8 cellular contexts compared by ENCODE assay signal in the genomic region with DNA sequence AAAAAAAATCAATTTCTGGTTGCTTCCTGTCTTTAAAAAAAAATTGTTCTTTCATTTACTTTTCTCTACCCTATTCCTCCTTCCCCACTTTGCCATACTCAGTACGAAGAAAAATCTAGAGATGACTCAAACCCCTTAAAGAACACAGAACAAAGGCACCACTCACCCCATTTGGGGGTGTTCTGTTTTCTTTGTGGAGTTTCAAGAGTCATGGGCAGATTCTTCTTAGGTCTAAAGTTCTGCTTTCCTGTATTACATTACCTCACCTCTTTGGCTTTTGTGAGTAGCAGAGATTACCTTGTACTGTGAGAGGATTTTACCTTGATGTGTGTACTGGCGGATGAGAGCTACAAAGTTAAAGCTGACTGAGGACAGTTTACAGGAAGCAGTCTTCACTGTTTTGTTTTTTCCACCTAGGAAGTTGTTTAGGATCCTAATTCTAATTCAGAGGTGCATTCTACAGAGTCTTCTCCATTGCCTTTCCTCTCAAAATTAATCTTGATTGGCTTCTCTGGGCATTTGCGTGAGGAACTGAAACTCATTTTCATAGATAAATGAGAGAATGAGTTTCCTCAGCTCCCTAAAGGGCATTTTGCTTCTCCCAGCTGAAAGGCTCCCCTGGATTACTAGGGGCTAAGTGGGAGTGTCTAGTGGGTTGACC. TPM values are rescaled to one million over a fixed set of nuclear protein-coding genes. Genes with fewer than 3 reads are reported as not detected.
DNase-seq lines count a peak whose midpoint lies in the region; ATAC-seq lines count a peak whose summit lies in the region.

No MANE protein-coding gene starts in this region.

- H3K36me3 Mint-ChIP-seq in T-helper 2 cell treated with Interferon-gamma antibody and Interleukin-4, amounts not matched to agents 5 μg/mL and 100 μg/mL, for 36 hours (ENCODE audit: low read depth), result peaks cover 67% of the 10 kb centered on the region
- H3K36me3 Mint-ChIP-seq in activated T-helper 1 cell treated with anti-CD3 and anti-CD28 coated beads, Interleukin-12 subunit alpha, Interleukin-12 subunit beta, Interleukin-2, Interleukin-4 antibody, amounts not matched to agents 30 ng/mL and 10 ng/mL and 1 ng/mL, durations not matched to agents 14 hours and 24 hours and 36 hours (ENCODE audit: low read depth), result peaks cover 38% of the 10 kb centered on the region

- H3K18ac ChIP-seq in trophoblast cell (ENCODE audit: low read length), result peak overlapping the region; percentile 35

- H3K4me2 ChIP-seq in trophoblast cell (ENCODE audit: low read length), result no peak overlapping the region

- no peak overlapping the region for H2AFZ ChIP-seq in trophoblast cell (ENCODE audit: insufficient read depth, low read length, poor library complexity)

- peak overlapping the region; percentile 27 for H3K4ac ChIP-seq in trophoblast cell (ENCODE audit: low read depth, low read length)

- H4K91ac ChIP-seq in trophoblast cell (ENCODE audit: low read depth, low read length), result no peak overlapping the region

- H3K27ac Mint-ChIP-seq in T-helper 2 cell treated with Interferon-gamma antibody and Interleukin-4, amounts not matched to agents 5 μg/mL and 100 μg/mL, for 36 hours, result peak overlapping the region; percentile 68
- H3K27ac Mint-ChIP-seq in activated T-helper 1 cell treated with anti-CD3 and anti-CD28 coated beads, Interleukin-12 subunit alpha, Interleukin-12 subunit beta, Interleukin-2, Interleukin-4 antibody, amounts not matched to agents 30 ng/mL and 10 ng/mL and 1 ng/mL, durations not matched to agents 14 hours and 24 hours and 36 hours, result peak overlapping the region; percentile 21

- H3K9me3 Mint-ChIP-seq in T-helper 2 cell treated with Interferon-gamma antibody and Interleukin-4, amounts not matched to agents 5 μg/mL and 100 μg/mL, for 36 hours, result peaks cover 37% of the 10 kb centered on the region
- peaks cover 24% of the 10 kb centered on the region for H3K9me3 Mint-ChIP-seq in activated T-helper 1 cell treated with anti-CD3 and anti-CD28 coated beads, Interleukin-12 subunit alpha, Interleukin-12 subunit beta, Interleukin-2, Interleukin-4 antibody, amounts not matched to agents 30 ng/mL and 10 ng/mL and 1 ng/mL, durations not matched to agents 14 hours and 24 hours and 36 hours

- peak overlapping the region; percentile 11 for H3K27ac ChIP-seq in trophoblast cell (ENCODE audit: low read depth, low read length)

- H4K12ac ChIP-seq in trophoblast cell (ENCODE audit: low read depth, low read length), result no peak overlapping the region

- peaks cover 17% of the 10 kb centered on the region for H3K4me1 Mint-ChIP-seq in T-helper 2 cell treated with Interferon-gamma antibody and Interleukin-4, amounts not matched to agents 5 μg/mL and 100 μg/mL, for 36 hours (ENCODE audit: low read depth)
- peaks cover 42% of the 10 kb centered on the region for H3K4me1 Mint-ChIP-seq in activated T-helper 1 cell treated with anti-CD3 and anti-CD28 coated beads, Interleukin-12 subunit alpha, Interleukin-12 subunit beta, Interleukin-2, Interleukin-4 antibody, amounts not matched to agents 30 ng/mL and 10 ng/mL and 1 ng/mL, durations not matched to agents 14 hours and 24 hours and 36 hours (ENCODE audit: low read depth)

- no peak overlapping the region for H2BK5ac ChIP-seq in trophoblast cell (ENCODE audit: low read depth, low read length, poor library complexity)

- no CpG with 5 or more reads among the region's 3 CpGs for WGBS in trophoblast cell (ENCODE audit: extremely low coverage, insufficient coverage, insufficient read length)

- H3K9ac ChIP-seq in trophoblast cell (ENCODE audit: low read length), result no peak overlapping the region

- no peak overlapping the region for H2BK12ac ChIP-seq in trophoblast cell (ENCODE audit: low read length)

- no peak for DNase-seq in T-helper 2 cell treated with Interferon-gamma antibody and Interleukin-4, amounts not matched to agents 5 μg/mL and 100 μg/mL, for 36 hours (ENCODE audit: low spot score)
- DNase-seq in T-helper 2 cell, result no peak
- DNase-seq in activated T-helper 1 cell treated with anti-CD3 and anti-CD28 coated beads, Interleukin-12 subunit alpha, Interleukin-12 subunit beta, Interleukin-2, Interleukin-4 antibody, amounts not matched to agents 30 ng/mL and 10 ng/mL and 1 ng/mL, durations not matched to agents 14 hours and 24 hours and 36 hours (ENCODE audit: low spot score), result no peak
- no peak for DNase-seq in trophoblast cell
- no peak for DNase-seq in NCI-H1105 (lab: John Stamatoyannopoulos, UW)
- no peak for DNase-seq in T1000 (lab: John Stamatoyannopoulos, UW)
- no peak for DNase-seq in SW 1271 (lab: John Stamatoyannopoulos, UW)

- no peak overlapping the region for H2BK120ac ChIP-seq in trophoblast cell (ENCODE audit: insufficient read depth, low read length, poor library complexity)

- H3K4me1 ChIP-seq in trophoblast cell (ENCODE audit: control insufficient read depth in 1 of 2, insufficient read depth in 2 of 2, low read length in 2 of 2), result peaks cover 2 to 5% of the 10 kb centered on the region in 2 experiments

- no peaks in the 10 kb centered on the region for H3K79me1 ChIP-seq in trophoblast cell (ENCODE audit: low read length)

- no peak overlapping the region for H3K14ac ChIP-seq in trophoblast cell (ENCODE audit: low read length)

- H3K4me3 Mint-ChIP-seq in T-helper 2 cell treated with Interferon-gamma antibody and Interleukin-4, amounts not matched to agents 5 μg/mL and 100 μg/mL, for 36 hours, result no peak overlapping the region
- no peak overlapping the region for H3K4me3 Mint-ChIP-seq in activated T-helper 1 cell treated with anti-CD3 and anti-CD28 coated beads, Interleukin-12 subunit alpha, Interleukin-12 subunit beta, Interleukin-2, Interleukin-4 antibody, amounts not matched to agents 30 ng/mL and 10 ng/mL and 1 ng/mL, durations not matched to agents 14 hours and 24 hours and 36 hours

- H3K4me3 ChIP-seq in trophoblast cell (ENCODE audit: low read depth, low read length), result no peak overlapping the region

- intact Hi-C loops in activated T-helper 1 cell treated with anti-CD3 and anti-CD28 coated beads, Interleukin-12 subunit alpha, Interleukin-12 subunit beta, Interleukin-2, Interleukin-4 antibody, amounts not matched to agents 30 ng/mL and 10 ng/mL and 1 ng/mL, durations not matched to agents 14 hours and 24 hours and 36 hours (cut with micrococcal nuclease), result loop anchor here (2.0 kb wide), 1 partner anchor 13 kb away; no protein-coding TSS in a partner anchor

- H4K8ac ChIP-seq in trophoblast cell (ENCODE audit: low read depth, low read length), result no peak overlapping the region

- no peaks in the 10 kb centered on the region for H3K27me3 ChIP-seq in trophoblast cell (ENCODE audit: insufficient read depth, low read length)

- no peaks in the 10 kb centered on the region for H3K79me2 ChIP-seq in trophoblast cell (ENCODE audit: control insufficient read depth, insufficient read depth, low read length, poor library complexity)

- H3K23ac ChIP-seq in trophoblast cell (ENCODE audit: low read length), result no peak overlapping the region

- no peaks in the 10 kb centered on the region for H3K27me3 Mint-ChIP-seq in T-helper 2 cell treated with Interferon-gamma antibody and Interleukin-4, amounts not matched to agents 5 μg/mL and 100 μg/mL, for 36 hours (ENCODE audit: low read depth)
- no peaks in the 10 kb centered on the region for H3K27me3 Mint-ChIP-seq in activated T-helper 1 cell treated with anti-CD3 and anti-CD28 coated beads, Interleukin-12 subunit alpha, Interleukin-12 subunit beta, Interleukin-2, Interleukin-4 antibody, amounts not matched to agents 30 ng/mL and 10 ng/mL and 1 ng/mL, durations not matched to agents 14 hours and 24 hours and 36 hours (ENCODE audit: insufficient read depth)

- H2AK5ac ChIP-seq in trophoblast cell (ENCODE audit: low read length), result no peak overlapping the region

- H3K36me3 ChIP-seq in trophoblast cell (ENCODE audit: control insufficient read depth in 1 of 2, insufficient read depth in 2 of 2, low read length in 2 of 2), result peaks cover 5 to 13% of the 10 kb centered on the region in 2 experiments

- peaks cover 7% of the 10 kb centered on the region for H3K9me3 ChIP-seq in trophoblast cell (ENCODE audit: insufficient read depth, low read depth, low read length)

- ATAC-seq in HG02938 (IDR thresholded peaks at IDR 0.05; ENCODE audit: unreplicated experiment), result peak; percentile 85

RNA-seq across cellular contexts. Expression of a gene that starts 20.7 kb away (rescaled TPM):
- total RNA-seq in activated T-helper 1 cell treated with anti-CD3 and anti-CD28 coated beads, Interleukin-12 subunit alpha, Interleukin-12 subunit beta, Interleukin-2, Interleukin-4 antibody, amounts not matched to agents 30 ng/mL and 10 ng/mL and 1 ng/mL, durations not matched to agents 14 hours and 24 hours and 36 hours, result 46.7 and 50.6 TPM in 2 replicates
- 19.8 and 22.5 TPM in 2 replicates for polyA plus RNA-seq in trophoblast cell (2013)

RNA-seq across cellular contexts. Expression of a gene that starts 25.8 kb away (rescaled TPM):
- 79.6 and 84.3 TPM in 2 replicates for total RNA-seq in activated T-helper 1 cell treated with anti-CD3 and anti-CD28 coated beads, Interleukin-12 subunit alpha, Interleukin-12 subunit beta, Interleukin-2, Interleukin-4 antibody, amounts not matched to agents 30 ng/mL and 10 ng/mL and 1 ng/mL, durations not matched to agents 14 hours and 24 hours and 36 hours
- 126 and 134 TPM in 2 replicates for polyA plus RNA-seq in trophoblast cell (2013)
